Comparison of ENCODE assay signal across 8 cellular contexts in the genomic region with DNA sequence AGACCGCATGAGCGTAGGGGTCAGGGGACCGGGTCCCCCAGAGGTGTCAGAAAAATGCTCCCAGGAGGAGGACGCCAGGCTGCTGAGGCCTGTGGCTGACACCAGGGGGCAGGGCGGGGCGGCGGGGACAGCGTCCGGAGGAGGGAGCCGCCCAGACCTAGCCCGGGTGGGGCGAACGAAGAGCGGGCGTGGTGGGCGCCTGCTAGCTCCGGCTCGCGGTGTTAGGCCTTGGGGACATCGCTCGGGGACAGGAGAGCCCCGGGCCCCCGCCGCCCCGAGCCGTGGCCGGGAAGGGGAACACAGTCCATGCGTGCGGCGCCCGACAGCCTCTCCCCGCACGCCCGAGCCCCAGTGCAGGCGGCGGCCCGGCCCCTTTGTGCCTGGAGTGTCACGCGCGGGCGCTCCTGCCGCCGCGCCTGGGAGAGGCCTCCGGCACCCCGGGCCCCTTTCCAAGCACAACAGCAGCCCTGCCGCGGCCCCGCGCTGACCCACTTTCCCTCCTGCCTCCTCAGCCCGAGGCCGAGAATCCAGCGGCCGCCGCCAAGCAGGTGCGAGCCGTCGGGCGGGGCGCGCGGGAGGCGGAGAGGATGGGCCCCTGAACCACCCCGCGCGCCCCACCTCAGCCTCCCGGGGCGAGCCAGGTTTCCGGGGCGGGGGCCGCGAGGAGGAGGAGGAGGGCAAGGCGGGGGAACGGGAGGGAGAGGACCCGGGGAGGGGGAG.
DNase-seq lines count a peak whose midpoint lies in the region; ATAC-seq and TF ChIP-seq lines count a peak whose summit lies in the region.

No MANE protein-coding gene starts in this region.

- peak overlapping the region; percentile 31 for H4K91ac ChIP-seq in trophoblast cell (ENCODE audit: low read depth, low read length)

- H3K79me1 ChIP-seq in trophoblast cell (ENCODE audit: low read length) = peaks cover 3% of the 10 kb centered on the region

- H3K4me1 ChIP-seq in ES-I3 (ENCODE audit: insufficient read depth, low read length) (peaks cover 9% of the 10 kb centered on the region; the same call in 1 of the 2 replicates), KMS-11 (ENCODE audit: low read depth, poor library complexity, severe bottlenecking) (peaks cover 50% of the 10 kb centered on the region), trophoblast cell (ENCODE audit: control insufficient read depth in 1 of 2, insufficient read depth in 2 of 2, low read length in 2 of 2) (peaks cover 0 to 3% of the 10 kb centered on the region in 2 experiments), tibial nerve (peaks cover 0 to 55% (median 16%) of the 10 kb centered on the region in 4 donors)

- H4K20me1 ChIP-seq in KMS-11 (ENCODE audit: insufficient read depth) = no peaks in the 10 kb centered on the region

- H3K79me2 ChIP-seq in KMS-11 (ENCODE audit: insufficient read depth, low read depth) (no peaks in the 10 kb centered on the region), trophoblast cell (ENCODE audit: control insufficient read depth, insufficient read depth, low read length, poor library complexity) (no peaks in the 10 kb centered on the region)

- H2BK120ac ChIP-seq in trophoblast cell (ENCODE audit: insufficient read depth, low read length, poor library complexity) = no peak overlapping the region

- intact Hi-C loops in Right ventricle myocardium inferior (cut with DNase I) = loop anchor here (1.0 to 5.0 kb wide), 5 partner anchors 21 to 219 kb away; partner anchors contain the start of gene KLF13

- H3K27me3 ChIP-seq in KMS-11 (ENCODE audit: insufficient read depth, low read depth) (no peaks in the 10 kb centered on the region), trophoblast cell (ENCODE audit: insufficient read depth, low read length) (no peaks in the 10 kb centered on the region), tibial nerve (no peaks in the 10 kb centered on the region)

- H3K4me3 ChIP-seq in KMS-11 (IDR thresholded peaks at IDR 0.05; ENCODE audit: insufficient read depth, low read depth, low read length) (no peak overlapping the region), trophoblast cell (ENCODE audit: low read depth, low read length) (peak overlapping the region; percentile 47), tibial nerve (peak overlapping the region; percentile 56 to 65 (median 58))

- peaks cover 0 to 9% of the 10 kb centered on the region in 2 donors for H3K36me3 Mint-ChIP-seq in activated naive CD4-positive, alpha-beta T cell treated with anti-CD3 and anti-CD28 coated beads, Interleukin-2, amount 50 U/mL, for 72 hours

- H4K12ac ChIP-seq in trophoblast cell (ENCODE audit: low read depth, low read length) = peak overlapping the region; percentile 17

- H2AK5ac ChIP-seq in trophoblast cell (ENCODE audit: low read length) = no peak overlapping the region

- H3K4me2 ChIP-seq in KMS-11 = peak overlapping the region; percentile 77
- H3K4me2 ChIP-seq in trophoblast cell (ENCODE audit: low read length) = peak overlapping the region; percentile 77

- no peak overlapping the region for H3K18ac ChIP-seq in trophoblast cell (ENCODE audit: low read length)

- DNase-seq in activated naive CD4-positive, alpha-beta T cell treated with anti-CD3 and anti-CD28 coated beads, Interleukin-2, amount 50 U/mL, for 72 hours (ENCODE audit: low spot score in 2 of 2) = peak; percentile 80 to 89
- DNase-seq in Right ventricle myocardium inferior (ENCODE audit: missing footprints) = peak; percentile 94
- peak; percentile 17 to 37 for DNase-seq in trophoblast cell
- peak; percentile 59 to 67 for DNase-seq in tibial nerve (ENCODE audit: low spot score in 2 of 2)

- TF ChIP-seq CTCF in KMS-11 (conservative IDR thresholded peaks at IDR 0.05; ENCODE audit: low read depth, low read length) (peak; percentile 79), tibial nerve (IDR thresholded peaks at IDR 0.05) (peak; percentile 91 to 96 (median 94))

- H3K9me3 Mint-ChIP-seq in activated naive CD4-positive, alpha-beta T cell treated with anti-CD3 and anti-CD28 coated beads, Interleukin-2, amount 50 U/mL, for 72 hours = no peaks in the 10 kb centered on the region

- H4K8ac ChIP-seq in trophoblast cell (ENCODE audit: low read depth, low read length) = peak overlapping the region; percentile 54

- H3K27ac ChIP-seq in KMS-11 (peak overlapping the region; percentile 84), trophoblast cell (ENCODE audit: low read depth, low read length) (no peak overlapping the region), tibial nerve (peak overlapping the region; percentile 90 to 99 (median 96))

- peak overlapping the region; percentile 31 for H3K14ac ChIP-seq in trophoblast cell (ENCODE audit: low read length)

- peak overlapping the region; percentile 14 to 67 for H3K27ac Mint-ChIP-seq in activated naive CD4-positive, alpha-beta T cell treated with anti-CD3 and anti-CD28 coated beads, Interleukin-2, amount 50 U/mL, for 72 hours

- peak in 1 of 2 donors; percentile 32 for TF ChIP-seq POLR2A in tibial nerve (IDR thresholded peaks at IDR 0.05)

- peak overlapping the region; percentile 66 for H3K9ac ChIP-seq in ES-I3 (ENCODE audit: low read depth, low read length)
- peak overlapping the region; percentile 69 for H3K9ac ChIP-seq in KMS-11
- H3K9ac ChIP-seq in trophoblast cell (ENCODE audit: low read length) = no peak overlapping the region

- no CpG with 5 or more reads among the region's 75 CpGs for WGBS in trophoblast cell (ENCODE audit: extremely low coverage, insufficient coverage, insufficient read length)
- WGBS in tibial nerve, 2 donors = 1 to 4% methylated on average over 15 to 50 of the region's 75 CpGs

- H2BK12ac ChIP-seq in trophoblast cell (ENCODE audit: low read length) = peak overlapping the region; percentile 45

- H3K4ac ChIP-seq in trophoblast cell (ENCODE audit: low read depth, low read length) = no peak overlapping the region

- H2BK5ac ChIP-seq in trophoblast cell (ENCODE audit: low read depth, low read length, poor library complexity) = no peak overlapping the region

- H2AFZ ChIP-seq in KMS-11 (ENCODE audit: low read depth) = no peak overlapping the region; the same call in 1 of the 2 replicates
- peak overlapping the region; percentile 52 for H2AFZ ChIP-seq in trophoblast cell (ENCODE audit: insufficient read depth, low read length, poor library complexity)

- no peaks in the 10 kb centered on the region for H3K9me3 ChIP-seq in ES-I3 (ENCODE audit: control insufficient read depth, insufficient read depth, low read length)
- peaks cover 2% of the 10 kb centered on the region for H3K9me3 ChIP-seq in trophoblast cell (ENCODE audit: insufficient read depth, low read depth, low read length)
- H3K9me3 ChIP-seq in tibial nerve = peaks cover 0 to 8% (median 0%) of the 10 kb centered on the region in 4 donors

- H3K23ac ChIP-seq in trophoblast cell (ENCODE audit: low read length) = no peak overlapping the region

- ATAC-seq in GM21723 (IDR thresholded peaks at IDR 0.05; ENCODE audit: unreplicated experiment) = peak; percentile 83
- peak; percentile 95 for ATAC-seq in SK-N-SH treated with all-trans-retinoic acid at 6 μM for 48 hours
- peak; percentile 91 to 92 for ATAC-seq in activated naive CD4-positive, alpha-beta T cell treated with anti-CD3 and anti-CD28 coated beads, Interleukin-2, amount 50 U/mL, for 72 hours
- ATAC-seq in Right ventricle myocardium inferior = peak; percentile 87

- peak in 1 of 2 donors; percentile 65 for TF ChIP-seq EP300 in tibial nerve (IDR thresholded peaks at IDR 0.05)

- H3K36me3 ChIP-seq in ES-I3 (ENCODE audit: insufficient read depth, low read length) = no peaks in the 10 kb centered on the region
- no peaks in the 10 kb centered on the region for H3K36me3 ChIP-seq in KMS-11 (ENCODE audit: insufficient read depth)
- no peaks in the 10 kb centered on the region for H3K36me3 ChIP-seq in trophoblast cell (ENCODE audit: control insufficient read depth in 1 of 2, insufficient read depth in 2 of 2, low read length in 2 of 2)
- H3K36me3 ChIP-seq in tibial nerve = no peaks in the 10 kb centered on the region

TF ChIP-seq in SK-N-SH treated with all-trans-retinoic acid at 6 μM for 48 hours, 23 proteins besides CTCF, POLR2A, EP300 and RAD21 (continues in another document):
- TF ChIP-seq, protein P1, sequence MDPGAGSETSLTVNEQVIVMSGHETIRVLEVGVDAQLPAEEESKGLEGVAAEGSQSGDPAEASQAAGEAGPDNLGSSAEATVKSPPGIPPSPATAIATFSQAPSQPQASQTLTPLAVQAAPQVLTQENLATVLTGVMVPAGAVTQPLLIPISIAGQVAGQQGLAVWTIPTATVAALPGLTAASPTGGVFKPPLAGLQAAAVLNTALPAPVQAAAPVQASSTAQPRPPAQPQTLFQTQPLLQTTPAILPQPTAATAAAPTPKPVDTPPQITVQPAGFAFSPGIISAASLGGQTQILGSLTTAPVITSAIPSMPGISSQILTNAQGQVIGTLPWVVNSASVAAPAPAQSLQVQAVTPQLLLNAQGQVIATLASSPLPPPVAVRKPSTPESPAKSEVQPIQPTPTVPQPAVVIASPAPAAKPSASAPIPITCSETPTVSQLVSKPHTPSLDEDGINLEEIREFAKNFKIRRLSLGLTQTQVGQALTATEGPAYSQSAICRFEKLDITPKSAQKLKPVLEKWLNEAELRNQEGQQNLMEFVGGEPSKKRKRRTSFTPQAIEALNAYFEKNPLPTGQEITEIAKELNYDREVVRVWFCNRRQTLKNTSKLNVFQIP (CRISPR knock-in tag; IDR thresholded peaks at IDR 0.05; ENCODE audit: borderline replicate concordance, low read depth) = no peak
- TF ChIP-seq ESRRG (CRISPR knock-in tag; IDR thresholded peaks at IDR 0.05) (no peak), CREB5 (CRISPR knock-in tag; IDR thresholded peaks at IDR 0.05; ENCODE audit: low read depth) (no peak)

Comparison
In these comparisons a context has a peak if more than half of its experiments do, and no peak if none do; other contexts are left out.
1. DNase-seq: peak in every context shown above with its lines; median percentile 94 in Right ventricle myocardium inferior; 84 in activated naive CD4-positive, alpha-beta T cell treated with anti-CD3 and anti-CD28 coated beads, Interleukin-2, amount 50 U/mL, for 72 hours; 63 in tibial nerve; 27 in trophoblast cell.